Comparison of ENCODE assay signal across 26 cellular contexts in the genomic region with DNA sequence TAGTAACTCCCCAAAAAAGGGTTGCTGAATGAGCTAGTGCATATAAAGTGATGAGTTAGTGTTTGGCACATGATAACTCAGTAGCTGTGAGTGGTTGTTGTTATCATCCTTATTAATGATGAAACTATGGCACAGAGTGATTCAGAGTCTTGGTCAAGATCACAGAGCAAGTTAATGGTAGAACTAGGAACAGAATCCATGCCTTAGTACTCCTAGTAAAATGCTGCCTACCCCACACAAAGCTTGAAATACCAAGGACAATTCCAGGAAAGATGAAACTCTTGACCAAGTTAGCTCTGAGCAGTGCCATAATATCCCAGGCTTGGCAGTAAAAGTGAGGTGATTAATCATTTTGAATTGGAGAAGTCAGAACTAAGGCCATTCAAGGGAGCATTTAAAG.
"Had no signal": no experiment of that assay in that cellular context is flagged by ENCODE, and none has a peak within 500 bp of the region (broad histone marks: within the 10 kb centered on the region; RNA-seq: fewer than 3 reads in every experiment).

No MANE protein-coding gene starts in this region.

- H3K27me3 ChIP-seq: colonic mucosa, pancreas, transverse colon, vagina had no signal

- H3K27me3 Mint-ChIP-seq: brain had no signal

- H3K27ac Mint-ChIP-seq: activated CD4-positive, alpha-beta memory T cell treated with anti-CD3 and anti-CD28 coated beads, Interleukin-2, amount 10 ng/mL, durations not matched to agents 7 days and 5 days; activated CD8-positive, alpha-beta memory T cell treated with anti-CD3 and anti-CD28 coated beads, Interleukin-2, amount 10 ng/mL, durations not matched to agents 7 days and 5 days; activated naive CD8-positive, alpha-beta T cell; brain; natural killer cell had no signal

- H3K4me3 ChIP-seq: colonic mucosa, lower lobe of right lung, pancreas, transverse colon, vagina had no signal

- H3K36me3 ChIP-seq: colonic mucosa, lower lobe of right lung, pancreas, transverse colon, vagina had no signal

- DNase-seq: activated CD4-positive, alpha-beta memory T cell treated with anti-CD3 and anti-CD28 coated beads, Interleukin-2, amount 10 ng/mL, durations not matched to agents 7 days and 5 days; activated CD4-positive, alpha-beta T cell treated with anti-CD3 and anti-CD28 coated beads for 48 hours; activated CD4-positive, CD25-positive, alpha-beta regulatory T cell; activated CD8-positive, alpha-beta memory T cell treated with anti-CD3 and anti-CD28 coated beads, Interleukin-2, amount 10 ng/mL, durations not matched to agents 7 days and 5 days; amygdala; central memory CD4-positive, alpha-beta T cell; colonic mucosa; erythroblast; glutamatergic neuron; hippocampal formation; islet precursor cell; lower lobe of right lung; natural killer cell; pancreas; retina; stimulated activated CD4-positive, alpha-beta T cell treated with anti-CD3 and anti-CD28 coated beads, Interleukin-12 subunit alpha, Interleukin-12 subunit beta, amount 100 ng/mL, for 4 hours; stimulated activated CD4-positive, alpha-beta T cell treated with anti-CD3 and anti-CD28 coated beads, Interleukin-1b, Interleukin-23, amount 100 ng/mL, for 48 hours; stimulated activated CD8-positive, alpha-beta memory T cell treated with anti-CD3 and anti-CD28 coated beads, Interleukin-4, amount 100 ng/mL, for 48 hours; stimulated activated naive CD8-positive, alpha-beta T cell treated with anti-CD3 and anti-CD28 coated beads, Interleukin-15, Interleukin-2, amounts not matched to agents 100 U/mL and 50 U/mL, for 24 hours; T-helper 1 cell; T1000; transverse colon had no signal

- H3K4me1 ChIP-seq: colonic mucosa, lower lobe of right lung, transverse colon, vagina had no signal

- H3K36me3 Mint-ChIP-seq: activated CD8-positive, alpha-beta memory T cell treated with anti-CD3 and anti-CD28 coated beads, Interleukin-2, amount 10 ng/mL, durations not matched to agents 7 days and 5 days; activated naive CD8-positive, alpha-beta T cell; brain; natural killer cell had no signal

- ATAC-seq: activated CD8-positive, alpha-beta memory T cell treated with anti-CD3 and anti-CD28 coated beads, Interleukin-2, amount 10 ng/mL, durations not matched to agents 7 days and 5 days; lower lobe of right lung; natural killer cell; pancreas; stimulated activated naive CD8-positive, alpha-beta T cell treated with anti-CD3 and anti-CD28 coated beads, Interleukin-15, Interleukin-2, amounts not matched to agents 100 U/mL and 50 U/mL, for 24 hours had no signal

- H3K4me3 Mint-ChIP-seq: activated CD4-positive, alpha-beta memory T cell treated with anti-CD3 and anti-CD28 coated beads, Interleukin-2, amount 10 ng/mL, durations not matched to agents 7 days and 5 days; activated CD8-positive, alpha-beta memory T cell treated with anti-CD3 and anti-CD28 coated beads, Interleukin-2, amount 10 ng/mL, durations not matched to agents 7 days and 5 days; activated naive CD8-positive, alpha-beta T cell; brain; natural killer cell had no signal

- H3K9me3 Mint-ChIP-seq: activated CD4-positive, alpha-beta memory T cell treated with anti-CD3 and anti-CD28 coated beads, Interleukin-2, amount 10 ng/mL, durations not matched to agents 7 days and 5 days; brain; natural killer cell had no signal

- H3K27ac ChIP-seq: colonic mucosa, lower lobe of right lung, pancreas, transverse colon, vagina had no signal

- FAIRE-seq: endometrium, pancreas had no signal

- H3K9me3 ChIP-seq: colonic mucosa, lower lobe of right lung, pancreas, transverse colon, vagina had no signal

- H3K4me1 Mint-ChIP-seq: activated CD4-positive, alpha-beta memory T cell treated with anti-CD3 and anti-CD28 coated beads, Interleukin-2, amount 10 ng/mL, durations not matched to agents 7 days and 5 days; activated CD8-positive, alpha-beta memory T cell treated with anti-CD3 and anti-CD28 coated beads, Interleukin-2, amount 10 ng/mL, durations not matched to agents 7 days and 5 days; brain; natural killer cell had no signal
